1 cellular context compared by ENCODE assay signal in the genomic region with DNA sequence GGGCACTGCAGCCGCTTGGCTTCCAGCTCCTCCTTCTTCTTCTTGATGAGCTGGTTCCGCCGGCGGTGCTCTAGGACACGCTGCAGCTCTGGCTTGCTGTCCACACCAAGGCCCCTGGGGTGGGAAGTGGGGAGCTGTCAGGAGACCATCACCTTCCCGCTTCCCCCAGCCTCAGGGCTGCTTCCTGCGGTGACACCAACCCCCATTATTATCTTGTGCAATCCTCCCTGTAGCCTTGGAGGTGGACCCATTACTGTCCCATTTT.
TF ChIP-seq lines count a peak whose summit lies in the region.

No MANE protein-coding gene starts in this region.

TF ChIP-seq in IMR-90, 13 proteins besides CTCF, POLR2A, EP300 and RAD21:
- TF ChIP-seq, protein P1, sequence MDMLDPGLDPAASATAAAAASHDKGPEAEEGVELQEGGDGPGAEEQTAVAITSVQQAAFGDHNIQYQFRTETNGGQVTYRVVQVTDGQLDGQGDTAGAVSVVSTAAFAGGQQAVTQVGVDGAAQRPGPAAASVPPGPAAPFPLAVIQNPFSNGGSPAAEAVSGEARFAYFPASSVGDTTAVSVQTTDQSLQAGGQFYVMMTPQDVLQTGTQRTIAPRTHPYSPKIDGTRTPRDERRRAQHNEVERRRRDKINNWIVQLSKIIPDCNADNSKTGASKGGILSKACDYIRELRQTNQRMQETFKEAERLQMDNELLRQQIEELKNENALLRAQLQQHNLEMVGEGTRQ (IDR thresholded peaks at IDR 0.05; ENCODE audit: low read depth, low read length), result no peak
- TF ChIP-seq MXI1 (IDR thresholded peaks at IDR 0.05; ENCODE audit: borderline replicate concordance, low read depth, low read length), result no peak
- TF ChIP-seq, protein P2, sequence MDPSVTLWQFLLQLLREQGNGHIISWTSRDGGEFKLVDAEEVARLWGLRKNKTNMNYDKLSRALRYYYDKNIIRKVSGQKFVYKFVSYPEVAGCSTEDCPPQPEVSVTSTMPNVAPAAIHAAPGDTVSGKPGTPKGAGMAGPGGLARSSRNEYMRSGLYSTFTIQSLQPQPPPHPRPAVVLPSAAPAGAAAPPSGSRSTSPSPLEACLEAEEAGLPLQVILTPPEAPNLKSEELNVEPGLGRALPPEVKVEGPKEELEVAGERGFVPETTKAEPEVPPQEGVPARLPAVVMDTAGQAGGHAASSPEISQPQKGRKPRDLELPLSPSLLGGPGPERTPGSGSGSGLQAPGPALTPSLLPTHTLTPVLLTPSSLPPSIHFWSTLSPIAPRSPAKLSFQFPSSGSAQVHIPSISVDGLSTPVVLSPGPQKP (IDR thresholded peaks at IDR 0.05; ENCODE audit: borderline replicate concordance, low read depth, low read length), result no peak
